Comparison of ENCODE assay signal across 8 cellular contexts in the genomic region with DNA sequence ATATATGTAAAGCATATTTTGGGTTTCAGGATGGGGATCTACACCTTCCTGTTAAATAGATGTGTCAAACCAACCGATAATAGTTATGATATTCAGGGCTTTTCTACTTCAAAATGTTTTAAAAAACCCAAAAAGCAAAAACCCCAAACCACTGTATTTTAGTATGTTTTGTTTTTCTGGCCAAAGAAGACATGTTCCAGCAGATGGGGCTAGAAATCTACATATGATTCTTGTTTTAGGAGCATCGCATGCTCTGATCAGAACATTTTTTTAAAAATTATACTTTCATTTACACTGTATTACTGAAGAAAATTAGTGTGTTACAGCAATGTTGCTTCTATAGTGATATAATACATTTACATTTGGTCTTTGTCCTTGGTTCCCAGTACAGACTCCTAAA. TPM values are rescaled to one million over a fixed set of nuclear protein-coding genes. Genes with fewer than 3 reads are reported as not detected.
DNase-seq lines count a peak whose midpoint lies in the region; ATAC-seq and TF ChIP-seq lines count a peak whose summit lies in the region.

No MANE protein-coding gene starts in this region.

- H2AFZ ChIP-seq in GM23338, result no peak overlapping the region

- in situ Hi-C loops in astrocyte of the spinal cord (cut with HindIII; ENCODE audit: low sequenced_read_pairs), result no loop called here

- DNase-seq in GM12864 (ENCODE audit: low read depth) (no peak), astrocyte of the spinal cord (ENCODE audit: low read depth, low spot score) (peak; percentile 52), osteocyte (ENCODE audit: extremely low spot score, unreplicated experiment) (no peak), NCI-H2081 (lab: John Stamatoyannopoulos, UW) (no peak), GM23338 (ENCODE audit: low spot score) (no peak)
- DNase-seq in activated CD4-positive, alpha-beta memory T cell treated with anti-CD3 and anti-CD28 coated beads, Interleukin-2, amount 10 ng/mL, durations not matched to agents 7 days and 5 days, result no peak
- DNase-seq in activated effector memory CD4-positive, alpha-beta T cell treated with anti-CD3 and anti-CD28 coated beads, Interleukin-2, amount 50 U/mL, for 16 hours, result no peak

- no peaks in the 10 kb centered on the region for H3K9me3 Mint-ChIP-seq in osteocyte (ENCODE audit: unreplicated experiment)
- no peaks in the 10 kb centered on the region for H3K9me3 Mint-ChIP-seq in GM23338
- no peaks in the 10 kb centered on the region for H3K9me3 Mint-ChIP-seq in activated CD4-positive, alpha-beta memory T cell treated with anti-CD3 and anti-CD28 coated beads, Interleukin-2, amount 10 ng/mL, durations not matched to agents 7 days and 5 days

- TF ChIP-seq CTCF in GM12864 (IDR thresholded peaks at IDR 0.05; ENCODE audit: low read depth, low read length, missing control alignments) (peak; percentile 19), astrocyte of the spinal cord (IDR thresholded peaks at IDR 0.05; ENCODE audit: low read depth, low read length) (peak; percentile 53), osteocyte (IDR thresholded peaks at IDR 0.05) (peak; percentile 64), GM23338 (conservative IDR thresholded peaks at IDR 0.05; ENCODE audit: low read depth in 2 of 2) (peak in 1 of 2 experiments; percentile 28; a peak in 2 of 4 replicates)

- no peaks in the 10 kb centered on the region for H3K27me3 Mint-ChIP-seq in osteocyte (ENCODE audit: unreplicated experiment)
- H3K27me3 Mint-ChIP-seq in GM23338 (ENCODE audit: insufficient read depth, low read depth, poor library complexity), result no peaks in the 10 kb centered on the region
- no peaks in the 10 kb centered on the region for H3K27me3 Mint-ChIP-seq in activated CD4-positive, alpha-beta memory T cell treated with anti-CD3 and anti-CD28 coated beads, Interleukin-2, amount 10 ng/mL, durations not matched to agents 7 days and 5 days

- no peaks in the 10 kb centered on the region for H3K27me3 ChIP-seq in GM23338 (ENCODE audit: insufficient read depth)

- no peak overlapping the region for H3K4me2 ChIP-seq in GM23338

- no peaks in the 10 kb centered on the region for H3K4me1 ChIP-seq in GM23338 (ENCODE audit: insufficient read depth)

- H3K27ac Mint-ChIP-seq in osteocyte (ENCODE audit: unreplicated experiment) (peak overlapping the region; percentile 76), GM23338 (no peak overlapping the region)
- H3K27ac Mint-ChIP-seq in activated CD4-positive, alpha-beta memory T cell treated with anti-CD3 and anti-CD28 coated beads, Interleukin-2, amount 10 ng/mL, durations not matched to agents 7 days and 5 days, result no peak overlapping the region

- peaks cover 13% of the 10 kb centered on the region for H3K36me3 ChIP-seq in GM23338 (ENCODE audit: insufficient read depth)

- H4K20me1 ChIP-seq in GM23338 (replicated peaks; ENCODE audit: insufficient read depth), result peaks cover 30% of the 10 kb centered on the region

- H3K4me1 Mint-ChIP-seq in osteocyte (ENCODE audit: unreplicated experiment), result peaks cover 73% of the 10 kb centered on the region
- H3K4me1 Mint-ChIP-seq in GM23338, result no peaks in the 10 kb centered on the region
- peaks cover 18% of the 10 kb centered on the region for H3K4me1 Mint-ChIP-seq in activated CD4-positive, alpha-beta memory T cell treated with anti-CD3 and anti-CD28 coated beads, Interleukin-2, amount 10 ng/mL, durations not matched to agents 7 days and 5 days

- no peaks in the 10 kb centered on the region for H3K9me2 ChIP-seq in GM23338 (ENCODE audit: insufficient read depth)

- H3K4me3 Mint-ChIP-seq in osteocyte (ENCODE audit: unreplicated experiment), result no peak overlapping the region
- H3K4me3 Mint-ChIP-seq in GM23338, result no peak overlapping the region
- no peak overlapping the region for H3K4me3 Mint-ChIP-seq in activated CD4-positive, alpha-beta memory T cell treated with anti-CD3 and anti-CD28 coated beads, Interleukin-2, amount 10 ng/mL, durations not matched to agents 7 days and 5 days

- H3K36me3 Mint-ChIP-seq in osteocyte (ENCODE audit: unreplicated experiment) (peaks cover 3% of the 10 kb centered on the region), GM23338 (ENCODE audit: low read depth) (peaks cover 20% of the 10 kb centered on the region; the same call in 2 of the 3 replicates)
- peaks cover 32% of the 10 kb centered on the region for H3K36me3 Mint-ChIP-seq in activated CD4-positive, alpha-beta memory T cell treated with anti-CD3 and anti-CD28 coated beads, Interleukin-2, amount 10 ng/mL, durations not matched to agents 7 days and 5 days (ENCODE audit: low read depth)

- POLR2A ChIA-PET in activated CD4-positive, alpha-beta memory T cell treated with anti-CD3 and anti-CD28 coated beads, Interleukin-2, amount 10 ng/mL, durations not matched to agents 7 days and 5 days (lab: Charles Lee), result interaction anchor here (0.8 to 3.1 kb wide), 2 partner anchors 11 to 13 kb away, joined by 3 to 17 read pairs; a partner anchor contains a TSS

- H3F3A ChIP-seq in GM23338 (replicated peaks; ENCODE audit: low read depth), result no peaks in the 10 kb centered on the region

- CTCF ChIA-PET in activated CD4-positive, alpha-beta memory T cell treated with anti-CD3 and anti-CD28 coated beads, Interleukin-2, amount 10 ng/mL, durations not matched to agents 7 days and 5 days (lab: Charles Lee), result interaction anchor here (0.7 to 2.0 kb wide), 8 partner anchors 11 to 222 kb away, joined by 3 to 7 read pairs (median 4); a partner anchor contains a TSS

- H3K79me2 ChIP-seq in GM23338 (replicated peaks; ENCODE audit: insufficient read depth), result peaks cover 96% of the 10 kb centered on the region

- H3K27ac ChIP-seq in GM23338 (ENCODE audit: low read depth), result no peak overlapping the region

- H3K4me3 ChIP-seq in GM12864 (ENCODE audit: low read depth, low read length) (no peak overlapping the region), astrocyte of the spinal cord (ENCODE audit: low read depth, low read length) (no peak overlapping the region), GM23338 (no peak overlapping the region)

- peak; percentile 41 for ATAC-seq in HG02678 (IDR thresholded peaks at IDR 0.05; ENCODE audit: unreplicated experiment)
- ATAC-seq in GM23338, result no peak

TF ChIP-seq in GM23338, 12 proteins besides CTCF, POLR2A, EP300 and RAD21 (continues in another document):
- no peak for TF ChIP-seq ZNF331 (CRISPR knock-in tag; IDR thresholded peaks at IDR 0.05; ENCODE audit: low read depth)

RNA-seq across cellular contexts. Expression of a gene that starts 11.0 kb away (rescaled TPM):
- 35.6 and 37.3 TPM in 2 replicates for total RNA-seq in osteocyte
- total RNA-seq in GM23338 (2014; rRNA removed; shearing (Covaris generic)), result 27.7 and 34.4 TPM in 2 replicates
- 23.5 and 27.5 TPM in 2 replicates for polyA plus RNA-seq in GM23338 (2016; fragmentation: Nextera tagmentation; extraction: Ambion mirVana)
- 10 to 100 TPM; 18.7 to 22.6 TPM for total RNA-seq in activated CD4-positive, alpha-beta memory T cell treated with anti-CD3 and anti-CD28 coated beads, Interleukin-2, amount 10 ng/mL, durations not matched to agents 7 days and 5 days

RNA-seq across cellular contexts. Expression of a gene that starts 49.6 kb away (rescaled TPM):
- total RNA-seq in osteocyte, result 12.3 and 12.6 TPM in 2 replicates
- 20.6 and 21.9 TPM in 2 replicates for total RNA-seq in GM23338 (2014; rRNA removed; shearing (Covaris generic))
- 10.7 and 11.4 TPM in 2 replicates for polyA plus RNA-seq in GM23338 (2016; fragmentation: Nextera tagmentation; extraction: Ambion mirVana)
- 10 to 100 TPM; 23.5 to 23.8 TPM for total RNA-seq in activated CD4-positive, alpha-beta memory T cell treated with anti-CD3 and anti-CD28 coated beads, Interleukin-2, amount 10 ng/mL, durations not matched to agents 7 days and 5 days

RNA-seq across cellular contexts. Expression of a gene that starts 52.9 kb away (rescaled TPM):
- 0.78 and 0.84 TPM in 2 replicates for total RNA-seq in osteocyte
- total RNA-seq in GM23338 (2014; rRNA removed; shearing (Covaris generic)), result 2.1 TPM in 1 of 2 replicates, not detected in the other
- polyA plus RNA-seq in GM23338 (2016; fragmentation: Nextera tagmentation; extraction: Ambion mirVana), result 0.03 and 0.18 TPM in 2 replicates
- total RNA-seq in activated CD4-positive, alpha-beta memory T cell treated with anti-CD3 and anti-CD28 coated beads, Interleukin-2, amount 10 ng/mL, durations not matched to agents 7 days and 5 days, result not detected
